7 cellular contexts compared by ENCODE assay signal in genomic region chr17:77426676-77427386, GRCh38.
A peak's percentile ranks its signal among the peaks of the same experiment; 100 is the strongest.
DNase-seq lines count a peak whose midpoint lies in the region; ATAC-seq and TF ChIP-seq lines count a peak whose summit lies in the region.

No MANE protein-coding gene starts in this region.

- WGBS in lower leg skin, 2 donors = 55 to 59% methylated on average over 11 of the region's 11 CpGs

- DNase-seq in lower lobe of right lung = no peak
- DNase-seq in lower leg skin (ENCODE audit: low spot score in 2 of 2) = no peak
- no peak for DNase-seq in activated CD8-positive, alpha-beta memory T cell treated with anti-CD3 and anti-CD28 coated beads, Interleukin-2, amount 50 U/mL, for 4 hours

- TF ChIP-seq CTCF in OCI-LY1 (IDR thresholded peaks at IDR 0.05; ENCODE audit: low read length) (no peak), lower lobe of right lung (IDR thresholded peaks at IDR 0.05) (no peak), lower leg skin (IDR thresholded peaks at IDR 0.05) (no peak)

- H3K27ac ChIP-seq in OCI-LY1 (ENCODE audit: low read depth, low read length, poor library complexity, severe bottlenecking) (peak overlapping the region; percentile 99), angular gyrus (ENCODE audit: low read depth, low read length) (peak overlapping the region; percentile 62), lower lobe of right lung (peak overlapping the region; percentile 6), temporal lobe (ENCODE audit: low read depth, low read length) (peak overlapping the region; percentile 9)

- H3K36me3 ChIP-seq in OCI-LY1 (ENCODE audit: insufficient read depth, low read length) = peaks cover 8% of the 10 kb centered on the region; the same call in 1 of the 2 replicates
- H3K36me3 ChIP-seq in lower lobe of right lung = no peaks in the 10 kb centered on the region

- H4K20me1 ChIP-seq in OCI-LY1 (ENCODE audit: insufficient read depth, low read length) = no peaks in the 10 kb centered on the region

- H3K4me2 ChIP-seq in OCI-LY1 (ENCODE audit: low read length) = peak overlapping the region; percentile 38; the same call in 1 of the 2 replicates

- no peaks in the 10 kb centered on the region for H3F3A ChIP-seq in OCI-LY1 (ENCODE audit: insufficient read depth, low read length)

- intact Hi-C loops in lower lobe of right lung (cut with DNase I) = no loop called here
- intact Hi-C loops in lower leg skin (cut with DNase I; ENCODE audit: low total_unique reads) = no loop called here

- no peaks in the 10 kb centered on the region for H3K9me2 ChIP-seq in OCI-LY1 (ENCODE audit: low read depth, low read length)

- no peaks in the 10 kb centered on the region for H3K9me3 ChIP-seq in OCI-LY1 (ENCODE audit: low read length)
- H3K9me3 ChIP-seq in lower lobe of right lung = no peaks in the 10 kb centered on the region

- TF ChIP-seq POLR2A in lower leg skin (IDR thresholded peaks at IDR 0.05) = no peak

- H3K4me3 ChIP-seq in OCI-LY1 (ENCODE audit: low read depth, low read length, poor library complexity, severe bottlenecking) (no peak overlapping the region), lower lobe of right lung (no peak overlapping the region), lower leg skin (ENCODE audit: low read depth, poor library complexity, severe bottlenecking) (no peak overlapping the region)

- H3K27me3 ChIP-seq in OCI-LY1 (ENCODE audit: insufficient read depth, low read length) (no peaks in the 10 kb centered on the region), lower lobe of right lung (ENCODE audit: low read depth) (no peaks in the 10 kb centered on the region)

- ATAC-seq in lower lobe of right lung (no peak), HG03520 (IDR thresholded peaks at IDR 0.05; ENCODE audit: unreplicated experiment) (no peak)

- no peak overlapping the region for H2AFZ ChIP-seq in OCI-LY1 (ENCODE audit: low read length)

- no peaks in the 10 kb centered on the region for H3K79me2 ChIP-seq in OCI-LY1 (ENCODE audit: insufficient read depth, low read length)

- peaks cover 73% of the 10 kb centered on the region for H3K4me1 ChIP-seq in OCI-LY1 (ENCODE audit: insufficient read depth, low read length, severe bottlenecking)
- H3K4me1 ChIP-seq in lower lobe of right lung = peaks cover 97% of the 10 kb centered on the region

- H3K9ac ChIP-seq in OCI-LY1 (ENCODE audit: low read length) = peak overlapping the region; percentile 27; the same call in 1 of the 2 replicates

Comparison
In these comparisons a context has a peak if more than half of its experiments do, and no peak if none do; other contexts are left out.
1. H3K27ac ChIP-seq: peak in every context shown above with its lines; median percentile 99 in OCI-LY1; 62 in angular gyrus; 9 in temporal lobe; 6 in lower lobe of right lung.